ENCODE assay signal across 11 cellular contexts in genomic region chr5:142864293-142865260, GRCh38.
DNase-seq lines count a peak whose midpoint lies in the region; ATAC-seq lines count a peak whose summit lies in the region.
"Had no signal": no experiment of that assay in that cellular context is flagged by ENCODE, and none has a peak within 500 bp of the region (broad histone marks: within the 10 kb centered on the region; RNA-seq: fewer than 3 reads in every experiment).

No MANE protein-coding gene starts in this region.

- H3K4me3 Mint-ChIP-seq in activated CD4-positive, alpha-beta T cell treated with anti-CD3 and anti-CD28 coated beads for 36 hours = no peak overlapping the region
- H3K4me3 Mint-ChIP-seq in activated CD4-positive, alpha-beta T cell treated with anti-CD3 and anti-CD28 coated beads, Interleukin-2, amount 10 ng/mL, durations not matched to agents 24 days and 14 days = no peak overlapping the region
- no peak overlapping the region for H3K4me3 Mint-ChIP-seq in T-helper 17 cell
- H3K4me3 Mint-ChIP-seq: natural killer cell had no signal

- CTCF ChIA-PET in activated CD4-positive, alpha-beta T cell treated with anti-CD3 and anti-CD28 coated beads for 36 hours (lab: Charles Lee) = interaction anchor here (0.7 to 6.7 kb wide), 14 partner anchors 10 to 166 kb away, joined by 3 to 42 read pairs (median 4); partner anchors contain the start of gene ARHGAP26

- peak overlapping the region; percentile 44 for H3K27ac Mint-ChIP-seq in activated CD4-positive, alpha-beta T cell treated with anti-CD3 and anti-CD28 coated beads for 36 hours
- no peak overlapping the region for H3K27ac Mint-ChIP-seq in activated CD4-positive, alpha-beta T cell treated with anti-CD3 and anti-CD28 coated beads, Interleukin-2, amount 10 ng/mL, durations not matched to agents 24 days and 14 days
- H3K27ac Mint-ChIP-seq in T-helper 17 cell = peak overlapping the region; percentile 63

- intact Hi-C loops in activated CD4-positive, alpha-beta T cell treated with anti-CD3 and anti-CD28 coated beads for 36 hours (cut with DNase I, micrococcal nuclease) = loop anchor here in 1 of 2 experiments (1.0 kb wide), 1 partner anchor 64 kb away; no protein-coding TSS in a partner anchor
- intact Hi-C loops in activated CD4-positive, alpha-beta T cell treated with anti-CD3 and anti-CD28 coated beads, Interleukin-2, amount 10 ng/mL, durations not matched to agents 24 days and 14 days (cut with micrococcal nuclease) = no loop called here
- intact Hi-C loops in left ventricle myocardium superior (cut with micrococcal nuclease) = loop anchor here (5.0 kb wide), 1 partner anchor 147 kb away; no protein-coding TSS in a partner anchor

- no peaks in the 10 kb centered on the region for H3K27me3 Mint-ChIP-seq in activated CD4-positive, alpha-beta T cell treated with anti-CD3 and anti-CD28 coated beads for 36 hours
- no peaks in the 10 kb centered on the region for H3K27me3 Mint-ChIP-seq in activated CD4-positive, alpha-beta T cell treated with anti-CD3 and anti-CD28 coated beads, Interleukin-2, amount 10 ng/mL, durations not matched to agents 24 days and 14 days
- H3K27me3 Mint-ChIP-seq in T-helper 17 cell = no peaks in the 10 kb centered on the region

- peak; percentile 24 for ATAC-seq in activated CD4-positive, alpha-beta T cell treated with anti-CD3 and anti-CD28 coated beads for 36 hours
- ATAC-seq in T-helper 17 cell (no peak), left ventricle myocardium superior (peak; percentile 34), GM21367 (IDR thresholded peaks at IDR 0.05; ENCODE audit: unreplicated experiment) (no peak)
- ATAC-seq: natural killer cell had no signal

- no peaks in the 10 kb centered on the region for H3K36me3 Mint-ChIP-seq in activated CD4-positive, alpha-beta T cell treated with anti-CD3 and anti-CD28 coated beads for 36 hours (ENCODE audit: low read depth)
- no peaks in the 10 kb centered on the region for H3K36me3 Mint-ChIP-seq in activated CD4-positive, alpha-beta T cell treated with anti-CD3 and anti-CD28 coated beads, Interleukin-2, amount 10 ng/mL, durations not matched to agents 24 days and 14 days (ENCODE audit: low read depth)
- H3K36me3 Mint-ChIP-seq in T-helper 17 cell (ENCODE audit: low read depth) = peaks cover 3% of the 10 kb centered on the region
- H3K36me3 Mint-ChIP-seq: natural killer cell had no signal

- DNase-seq in activated CD4-positive, alpha-beta T cell treated with anti-CD3 and anti-CD28 coated beads for 36 hours = no peak
- no peak for DNase-seq in activated CD4-positive, alpha-beta T cell treated with anti-CD3 and anti-CD28 coated beads, Interleukin-2, amount 10 ng/mL, durations not matched to agents 24 days and 14 days
- DNase-seq in T-helper 17 cell = no peak
- DNase-seq in left ventricle myocardium superior = no peak
- DNase-seq in skeletal muscle cell (ENCODE audit: low read depth) = peak; percentile 75
- no peak for DNase-seq in COLO668 (lab: John Stamatoyannopoulos, UW; ENCODE audit: unreplicated experiment)
- DNase-seq in Kasumi-1 (lab: John Stamatoyannopoulos, UW) = no peak
- DNase-seq: activated CD4-positive, CD25-positive, alpha-beta regulatory T cell treated with anti-CD3 and anti-CD28 coated beads, Interleukin-2, amount 50 U/mL, for 72 hours; MG63; natural killer cell had no signal

- H3K4me1 Mint-ChIP-seq in activated CD4-positive, alpha-beta T cell treated with anti-CD3 and anti-CD28 coated beads for 36 hours = peaks cover 33% of the 10 kb centered on the region
- H3K4me1 Mint-ChIP-seq in activated CD4-positive, alpha-beta T cell treated with anti-CD3 and anti-CD28 coated beads, Interleukin-2, amount 10 ng/mL, durations not matched to agents 24 days and 14 days = peaks cover 22% of the 10 kb centered on the region
- H3K4me1 Mint-ChIP-seq in T-helper 17 cell = peaks cover 29% of the 10 kb centered on the region

- no peak overlapping the region for H3K4me3 ChIP-seq in skeletal muscle cell (ENCODE audit: low read depth, low read length)
- H3K4me3 ChIP-seq: MG63 had no signal

- POLR2A ChIA-PET in activated CD4-positive, alpha-beta T cell treated with anti-CD3 and anti-CD28 coated beads for 36 hours (lab: Charles Lee) = no interaction called here

- H3K9me3 ChIP-seq in T-helper 17 cell (ENCODE audit: control insufficient read depth, low read length, poor library complexity, severe bottlenecking) = no peaks in the 10 kb centered on the region
- H3K9me3 ChIP-seq: MG63 had no signal

- H3K9me3 Mint-ChIP-seq in activated CD4-positive, alpha-beta T cell treated with anti-CD3 and anti-CD28 coated beads for 36 hours (ENCODE audit: low read depth) = no peaks in the 10 kb centered on the region
- H3K9me3 Mint-ChIP-seq in activated CD4-positive, alpha-beta T cell treated with anti-CD3 and anti-CD28 coated beads, Interleukin-2, amount 10 ng/mL, durations not matched to agents 24 days and 14 days = no peaks in the 10 kb centered on the region
- H3K9me3 Mint-ChIP-seq: natural killer cell had no signal

Comparison
In these comparisons a context has a peak if more than half of its experiments do, and no peak if none do; other contexts are left out.
1. ATAC-seq: peak in activated CD4-positive, alpha-beta T cell treated with anti-CD3 and anti-CD28 coated beads for 36 hours (single experiment) and left ventricle myocardium superior (single experiment); none in T-helper 17 cell (single experiment) and GM21367 (single experiment).